Comparison of ENCODE assay signal across 16 cellular contexts in genomic region chr6:142361765-142362540, GRCh38.
A peak's percentile ranks its signal among the peaks of the same experiment; 100 is the strongest.
DNase-seq lines count a peak whose midpoint lies in the region; ATAC-seq, FAIRE-seq and TF ChIP-seq lines count a peak whose summit lies in the region.
"Had no signal": no experiment of that assay in that cellular context is flagged by ENCODE, and none has a peak within 500 bp of the region (broad histone marks: within the 10 kb centered on the region; RNA-seq: fewer than 3 reads in every experiment).

No MANE protein-coding gene starts in this region.

- H3K4me1 ChIP-seq in astrocyte (ENCODE audit: insufficient read depth, low read length): no peaks in the 10 kb centered on the region
- H3K4me1 ChIP-seq in endodermal cell (ENCODE audit: control insufficient read depth, insufficient read depth, low read length): no peaks in the 10 kb centered on the region
- H3K4me1 ChIP-seq in heart right ventricle: peaks cover 0 to 2% (median 0%) of the 10 kb centered on the region in 9 donors
- H3K4me1 ChIP-seq: body of pancreas, spleen had no signal

- no peak overlapping the region for H3K27ac ChIP-seq in astrocyte (ENCODE audit: low read depth, low read length)
- H3K27ac ChIP-seq in endodermal cell (ENCODE audit: low read depth, low read length): no peak overlapping the region
- no peak overlapping the region for H3K27ac ChIP-seq in heart right ventricle
- H3K27ac ChIP-seq: body of pancreas, spleen, suprapubic skin had no signal

- H3K36me3 ChIP-seq in astrocyte (ENCODE audit: insufficient read depth, low read length) (no peaks in the 10 kb centered on the region), endodermal cell (ENCODE audit: control insufficient read depth, insufficient read depth, low read length) (no peaks in the 10 kb centered on the region), heart right ventricle (no peaks in the 10 kb centered on the region)
- H3K36me3 ChIP-seq: spleen, suprapubic skin had no signal

- DNase-seq in GM03348 (ENCODE audit: low spot score) (peak; percentile 36), astrocyte (ENCODE audit: low read depth) (peak; percentile 76), fibroblast of villous mesenchyme (ENCODE audit: low read depth) (peak; percentile 96), renal cortical epithelial cell (ENCODE audit: low read depth) (peak; percentile 88), endodermal cell (no peak), heart right ventricle (no peak), HPDE6-E6E7 (ENCODE audit: extremely low spot score) (no peak)
- DNase-seq: activated CD4-positive, alpha-beta T cell treated with anti-CD3 and anti-CD28 coated beads, Interleukin-2, amount 50 U/mL, for 1 hour; body of pancreas; erythroblast; naive thymus-derived CD8-positive, alpha-beta T cell; NCI-H1048; NCI-H446; spleen had no signal

- H3K36me3 Mint-ChIP-seq in astrocyte (ENCODE audit: low read depth, unreplicated experiment) (no peaks in the 10 kb centered on the region), endodermal cell (ENCODE audit: low read depth) (no peaks in the 10 kb centered on the region)
- H3K36me3 Mint-ChIP-seq: naive thymus-derived CD8-positive, alpha-beta T cell had no signal

- H3K4me3 ChIP-seq in astrocyte (ENCODE audit: insufficient read depth, low read depth, low read length) (no peak overlapping the region), fibroblast of villous mesenchyme (ENCODE audit: low read depth, low read length) (no peak overlapping the region), endodermal cell (ENCODE audit: low read length) (no peak overlapping the region), heart right ventricle (no peak overlapping the region)
- H3K4me3 ChIP-seq: body of pancreas, spleen, suprapubic skin had no signal

- H4K20me1 ChIP-seq in astrocyte (ENCODE audit: insufficient read depth, low read length): no peaks in the 10 kb centered on the region

- ATAC-seq in HG02623 (IDR thresholded peaks at IDR 0.05; ENCODE audit: unreplicated experiment) (no peak), heart right ventricle (no peak)
- ATAC-seq: body of pancreas; naive thymus-derived CD8-positive, alpha-beta T cell had no signal

- H3K4me3 Mint-ChIP-seq in astrocyte (ENCODE audit: unreplicated experiment) (no peak overlapping the region), endodermal cell (no peak overlapping the region)
- H3K4me3 Mint-ChIP-seq: naive thymus-derived CD8-positive, alpha-beta T cell had no signal

- H3K4me2 ChIP-seq in astrocyte (ENCODE audit: low read length): no peak overlapping the region

- H3K9ac ChIP-seq in astrocyte (ENCODE audit: low read length) (no peak overlapping the region), endodermal cell (ENCODE audit: extremely low read depth, low read length, poor library complexity, severe bottlenecking) (no peak overlapping the region)

- no peak overlapping the region for H2AFZ ChIP-seq in astrocyte (ENCODE audit: low read depth, low read length)

- 88 to 89% methylated on average over 6 to 7 of the region's 7 CpGs for WGBS in endodermal cell (ENCODE audit: insufficient coverage in 1 of 2, insufficient read length in 1 of 2), 2 experiments
- WGBS in heart right ventricle, 2 donors: 61 to 62% methylated on average over 7 of the region's 7 CpGs

- FAIRE-seq in astrocyte (lab: Jason Lieb, UNC): peak; percentile 54

- TF ChIP-seq CTCF in astrocyte (IDR thresholded peaks at IDR 0.05; ENCODE audit: insufficient read depth, low read depth, low read length) (no peak), fibroblast of villous mesenchyme (IDR thresholded peaks at IDR 0.05; ENCODE audit: insufficient read depth, low read depth, low read length) (no peak), endodermal cell (conservative IDR thresholded peaks at IDR 0.05) (no peak), heart right ventricle (IDR thresholded peaks at IDR 0.05) (no peak)

- peaks cover 28% of the 10 kb centered on the region for H3K4me1 Mint-ChIP-seq in astrocyte (ENCODE audit: low read depth, unreplicated experiment)
- no peaks in the 10 kb centered on the region for H3K4me1 Mint-ChIP-seq in endodermal cell

- no peaks in the 10 kb centered on the region for H3K9me3 ChIP-seq in astrocyte (ENCODE audit: insufficient read depth, low read depth, low read length)
- no peaks in the 10 kb centered on the region for H3K9me3 ChIP-seq in endodermal cell (ENCODE audit: control insufficient read depth, low read length)
- H3K9me3 ChIP-seq in heart right ventricle: no peaks in the 10 kb centered on the region
- H3K9me3 ChIP-seq: body of pancreas, spleen, suprapubic skin had no signal

- no peaks in the 10 kb centered on the region for H3K9me3 Mint-ChIP-seq in astrocyte (ENCODE audit: unreplicated experiment)
- no peaks in the 10 kb centered on the region for H3K9me3 Mint-ChIP-seq in endodermal cell
- H3K9me3 Mint-ChIP-seq: naive thymus-derived CD8-positive, alpha-beta T cell had no signal

- H3K27me3 ChIP-seq in astrocyte (ENCODE audit: insufficient read depth, low read length) (no peaks in the 10 kb centered on the region), endodermal cell (ENCODE audit: control insufficient read depth, insufficient read depth, low read length, poor library complexity, severe bottlenecking) (no peaks in the 10 kb centered on the region), heart right ventricle (peaks cover 0 to 8% (median 0%) of the 10 kb centered on the region in 7 donors)
- H3K27me3 ChIP-seq: body of pancreas, spleen, suprapubic skin had no signal

- H3K79me2 ChIP-seq in astrocyte (ENCODE audit: insufficient read depth, low read length): no peaks in the 10 kb centered on the region

- H3K27me3 Mint-ChIP-seq in astrocyte (ENCODE audit: low read depth, unreplicated experiment) (no peaks in the 10 kb centered on the region), endodermal cell (ENCODE audit: insufficient read depth) (no peaks in the 10 kb centered on the region)

- H3K27ac Mint-ChIP-seq in astrocyte (ENCODE audit: unreplicated experiment) (peak overlapping the region; percentile 3), endodermal cell (no peak overlapping the region)
- H3K27ac Mint-ChIP-seq: naive thymus-derived CD8-positive, alpha-beta T cell had no signal

- intact Hi-C loops in heart right ventricle (cut with DNase I): no loop called here

Comparison
In these comparisons a context has a peak if more than half of its experiments do, and no peak if none do; other contexts are left out.
1. DNase-seq: peak in GM03348 (single experiment), astrocyte (single experiment), fibroblast of villous mesenchyme (single experiment) and renal cortical epithelial cell (single experiment); none in endodermal cell (single experiment), heart right ventricle (0 of 2) and HPDE6-E6E7 (single experiment).